11 cellular contexts compared by ENCODE assay signal in the genomic region with DNA sequence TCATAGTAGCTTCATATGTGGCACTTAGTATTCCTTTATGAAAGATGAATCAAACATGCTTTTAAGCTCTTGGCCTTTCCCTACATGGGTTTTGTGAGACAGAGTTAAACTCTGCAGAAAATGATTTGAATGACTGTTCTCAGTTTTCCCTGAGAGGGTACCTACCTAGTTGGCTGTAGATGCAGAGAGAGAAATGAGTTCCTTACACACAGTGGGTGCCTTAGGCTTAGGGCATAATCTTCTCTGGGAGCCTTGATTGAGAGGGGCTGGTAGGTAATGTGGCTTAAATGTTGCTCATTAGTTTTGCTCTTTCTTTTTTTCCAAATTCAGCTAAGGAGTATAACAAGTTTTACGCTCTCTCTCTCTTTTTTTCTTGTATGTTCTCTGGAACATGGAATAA. TPM values are rescaled to one million over a fixed set of nuclear protein-coding genes. Genes with fewer than 3 reads are reported as not detected.
DNase-seq lines count a peak whose midpoint lies in the region; ATAC-seq and TF ChIP-seq lines count a peak whose summit lies in the region.
"Had no signal": no experiment of that assay in that cellular context is flagged by ENCODE, and none has a peak within 500 bp of the region (broad histone marks: within the 10 kb centered on the region; RNA-seq: fewer than 3 reads in every experiment).

No MANE protein-coding gene starts in this region.

- peaks cover 3% of the 10 kb centered on the region for H3K27me3 Mint-ChIP-seq in T-helper 1 cell treated with Interleukin-12 subunit alpha and Interleukin-12 subunit beta and Interleukin-4 antibody, amounts not matched to agents 30 μg/mL and 1 μg/mL, for 36 hours (ENCODE audit: low read depth)
- no peaks in the 10 kb centered on the region for H3K27me3 Mint-ChIP-seq in effector memory CD8-positive, alpha-beta T cell

- BruUV-seq in OCI-LY7 (replicated peaks; lab: Mats Ljungman, UMichigan), result no TSS peak

- H3K27ac ChIP-seq in OCI-LY7 (ENCODE audit: low read depth, low read length, poor library complexity, severe bottlenecking), result no peak overlapping the region
- peak overlapping the region in 14 of 21 experiments; percentile 1 to 69 (median 28) for H3K27ac ChIP-seq in skin epidermis

- H3K4me1 Mint-ChIP-seq in T-helper 1 cell treated with Interleukin-12 subunit alpha and Interleukin-12 subunit beta and Interleukin-4 antibody, amounts not matched to agents 30 μg/mL and 1 μg/mL, for 36 hours (ENCODE audit: low read depth), result peaks cover 51% of the 10 kb centered on the region
- peaks cover 41 to 52% of the 10 kb centered on the region in 2 donors for H3K4me1 Mint-ChIP-seq in effector memory CD8-positive, alpha-beta T cell (ENCODE audit: low read depth in 2 of 2)

- H3K4me3 Mint-ChIP-seq in T-helper 1 cell treated with Interleukin-12 subunit alpha and Interleukin-12 subunit beta and Interleukin-4 antibody, amounts not matched to agents 30 μg/mL and 1 μg/mL, for 36 hours, result peak overlapping the region; percentile 64
- H3K4me3 Mint-ChIP-seq in effector memory CD8-positive, alpha-beta T cell, result peak overlapping the region; percentile 87 to 94

- peaks cover 66% of the 10 kb centered on the region for H3K79me2 ChIP-seq in OCI-LY7 (ENCODE audit: insufficient read depth, low read depth, low read length)

- peak overlapping the region; percentile 66 for H3K4me2 ChIP-seq in OCI-LY7 (ENCODE audit: low read length)

- peaks cover 37% of the 10 kb centered on the region for H3K4me1 ChIP-seq in OCI-LY7 (ENCODE audit: insufficient read depth, low read length, poor library complexity, severe bottlenecking)

- H3K36me3 Mint-ChIP-seq in T-helper 1 cell treated with Interleukin-12 subunit alpha and Interleukin-12 subunit beta and Interleukin-4 antibody, amounts not matched to agents 30 μg/mL and 1 μg/mL, for 36 hours (ENCODE audit: low read depth), result peaks cover 4% of the 10 kb centered on the region
- H3K36me3 Mint-ChIP-seq in effector memory CD8-positive, alpha-beta T cell (ENCODE audit: insufficient read depth), result peaks cover 12% of the 10 kb centered on the region

- H3K9me3 Mint-ChIP-seq in T-helper 1 cell treated with Interleukin-12 subunit alpha and Interleukin-12 subunit beta and Interleukin-4 antibody, amounts not matched to agents 30 μg/mL and 1 μg/mL, for 36 hours, result no peaks in the 10 kb centered on the region
- no peaks in the 10 kb centered on the region for H3K9me3 Mint-ChIP-seq in effector memory CD8-positive, alpha-beta T cell

- H3K27ac Mint-ChIP-seq in T-helper 1 cell treated with Interleukin-12 subunit alpha and Interleukin-12 subunit beta and Interleukin-4 antibody, amounts not matched to agents 30 μg/mL and 1 μg/mL, for 36 hours, result peak overlapping the region; percentile 84
- H3K27ac Mint-ChIP-seq in effector memory CD8-positive, alpha-beta T cell, result peak overlapping the region; percentile 6 to 89

- H2AFZ ChIP-seq in OCI-LY7 (ENCODE audit: low read length), result no peak overlapping the region

- H3K36me3 ChIP-seq in OCI-LY7 (ENCODE audit: insufficient read depth, low read length), result peaks cover 35% of the 10 kb centered on the region

- H3K9me2 ChIP-seq in OCI-LY7 (ENCODE audit: insufficient read depth, low read length), result no peaks in the 10 kb centered on the region

- no peak for TF ChIP-seq CTCF in OCI-LY7 (conservative IDR thresholded peaks at IDR 0.05; ENCODE audit: low read length)

- H3K4me3 ChIP-seq in OCI-LY7 (ENCODE audit: low read depth, low read length, poor library complexity, severe bottlenecking), result peak overlapping the region; percentile 51
- H3K4me3 ChIP-seq in skin epidermis, result no peak overlapping the region

- ATAC-seq in effector memory CD8-positive, alpha-beta T cell (replicated peaks), result no peak
- no peak for ATAC-seq in GM21737 (IDR thresholded peaks at IDR 0.05; ENCODE audit: unreplicated experiment)

- CTCF ChIA-PET in OCI-LY7 (lab: Charles Lee; ENCODE audit: unreplicated experiment), result no interaction called here

- H4K20me1 ChIP-seq in OCI-LY7 (ENCODE audit: insufficient read depth, low read length), result peaks cover 28% of the 10 kb centered on the region

- POLR2A ChIA-PET in OCI-LY7 (lab: Charles Lee), result interaction anchor here (0.7 to 2.0 kb wide), 9 partner anchors 8 to 109 kb away, joined by 3 to 7 read pairs (median 4); no protein-coding TSS in a partner anchor

- peaks cover 10% of the 10 kb centered on the region for H3K9me3 ChIP-seq in OCI-LY7 (ENCODE audit: low read length)

- intact Hi-C loops in OCI-LY7 (cut with micrococcal nuclease; ENCODE audit: unreplicated experiment), result no loop called here

- DNase-seq in T-helper 1 cell (no peak), OCI-LY7 (ENCODE audit: low spot score) (no peak), activated gamma-delta T cell treated with Interleukin-2 at 50 U/mL for 16 hours (no peak), HK-2 (ENCODE audit: unreplicated experiment) (no peak)
- no peak for DNase-seq in effector memory CD8-positive, alpha-beta T cell
- DNase-seq: GDM1, occipital lobe, SIG-M5 had no signal

RNA-seq across cellular contexts. Expression of a gene that starts 3.0 kb away (rescaled TPM):
- 45.1 and 68.7 TPM in 2 replicates for total RNA-seq in OCI-LY7 (2014; rRNA removed; shearing (Covaris generic))
- total RNA-seq in OCI-LY7 (2022), result 79.2 and 82.1 TPM in 2 replicates
